Comparison of ENCODE assay signal across 22 cellular contexts in genomic region chr22:24954856-24955255, GRCh38. TPM values are rescaled to one million over a fixed set of nuclear protein-coding genes. Genes with fewer than 3 reads are reported as not detected.
"Had no signal": no experiment of that assay in that cellular context is flagged by ENCODE, and none has a peak within 500 bp of the region (broad histone marks: within the 10 kb centered on the region; RNA-seq: fewer than 3 reads in every experiment).

No MANE protein-coding gene starts in this region.

- ATAC-seq: activated CD8-positive, alpha-beta T cell treated with anti-CD3 and anti-CD28 coated beads for 36 hours; activated naive CD8-positive, alpha-beta T cell treated with anti-CD3 and anti-CD28 coated beads, Interleukin-2, amount 50 U/mL, for 24 hours; activated T-cell treated with anti-CD3 and anti-CD28 coated beads, Interleukin-2, amount 50 U/mL, for 4 hours; naive thymus-derived CD4-positive, alpha-beta T cell; pancreas; stimulated activated effector memory CD8-positive, alpha-beta T cell treated with anti-CD3 and anti-CD28 coated beads, Interleukin-12 subunit alpha, Interleukin-12 subunit beta, amount 100 ng/mL, for 72 hours had no signal

- DNase-seq: activated CD4-positive, alpha-beta T cell treated with anti-CD3 and anti-CD28 coated beads, Interleukin-2, amount 10 ng/mL, durations not matched to agents 24 days and 14 days; activated CD8-positive, alpha-beta T cell treated with anti-CD3 and anti-CD28 coated beads for 36 hours; activated naive CD4-positive, alpha-beta T cell treated with anti-CD3 and anti-CD28 coated beads for 36 hours; activated naive CD8-positive, alpha-beta T cell treated with anti-CD3 and anti-CD28 coated beads, Interleukin-2, amount 50 U/mL, for 24 hours; activated T-cell treated with anti-CD3 and anti-CD28 coated beads, Interleukin-2, amount 50 U/mL, for 4 hours; aorta; brain microvascular endothelial cell; mesendoderm; naive thymus-derived CD4-positive, alpha-beta T cell; pancreas; sigmoid colon; stimulated activated CD4-positive, alpha-beta T cell treated with anti-CD3 and anti-CD28 coated beads, Interleukin-4, amount 100 ng/mL, for 24 hours; stomach; SW 1271 had no signal

- H3K9me3 ChIP-seq: neutrophil, pancreas, sigmoid colon, stomach had no signal

- H3K4me3 ChIP-seq: coronary artery, sigmoid colon had no signal

- H3K27ac ChIP-seq: brain microvascular endothelial cell, coronary artery, neutrophil had no signal

- H3K27me3 ChIP-seq: brain microvascular endothelial cell, pancreas had no signal

- H3K36me3 ChIP-seq: brain microvascular endothelial cell, neutrophil, pancreas, sigmoid colon, stomach had no signal

RNA-seq across cellular contexts. Expression of gene LHFPL7, which starts 8.4 kb away (rescaled TPM):
- total RNA-seq: activated CD4-positive, alpha-beta T cell treated with anti-CD3 and anti-CD28 coated beads, Interleukin-2, amount 10 ng/mL, durations not matched to agents 24 days and 14 days; activated CD8-positive, alpha-beta T cell treated with anti-CD3 and anti-CD28 coated beads for 36 hours; activated naive CD4-positive, alpha-beta T cell treated with anti-CD3 and anti-CD28 coated beads for 36 hours; activated T-cell treated with anti-CD3 and anti-CD28 coated beads, Interleukin-2, amount 50 U/mL, for 4 hours; aorta; frontal cortex; kidney epithelial cell; mucosa of gallbladder; naive thymus-derived CD4-positive, alpha-beta T cell; pancreas; sigmoid colon; stomach; temporal lobe had no signal
- polyA plus RNA-seq: aorta; esophagus; naive thymus-derived CD4-positive, alpha-beta T cell; pancreas; sigmoid colon had no signal
